Comparison of ENCODE assay signal across 18 cellular contexts in the genomic region with DNA sequence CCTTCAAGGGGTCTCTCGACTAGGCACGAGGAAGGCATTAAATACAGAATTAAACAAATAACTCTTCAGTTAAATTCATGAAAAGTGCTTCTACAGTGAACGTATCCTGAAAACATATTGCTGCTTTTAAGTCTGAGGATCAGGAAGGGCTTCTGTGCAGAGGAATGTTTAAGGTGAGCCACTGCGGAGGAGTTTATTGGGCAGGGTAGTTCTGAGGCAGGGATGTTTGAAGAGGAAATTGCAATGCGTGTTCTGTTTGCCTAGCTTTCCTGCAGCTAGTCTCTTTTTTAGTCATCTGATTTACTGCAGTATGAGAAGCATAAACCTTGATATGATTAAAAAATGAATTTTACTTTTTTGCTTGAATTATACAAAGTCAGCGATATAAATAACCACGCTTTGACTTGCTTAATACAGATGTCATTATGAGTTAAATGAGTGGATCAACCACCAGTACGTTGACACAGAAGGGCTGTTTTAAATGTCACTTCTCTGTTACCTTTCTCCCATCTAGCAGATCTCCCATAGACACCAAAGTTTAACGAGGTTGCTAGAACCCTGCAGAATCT.
DNase-seq lines count a peak whose midpoint lies in the region; TF ChIP-seq lines count a peak whose summit lies in the region.
"Had no signal": no experiment of that assay in that cellular context is flagged by ENCODE, and none has a peak within 500 bp of the region (broad histone marks: within the 10 kb centered on the region; RNA-seq: fewer than 3 reads in every experiment).

No MANE protein-coding gene starts in this region.

- H3K27me3 ChIP-seq in hepatocyte (no peaks in the 10 kb centered on the region), smooth muscle cell (ENCODE audit: low read depth) (peaks cover 9% of the 10 kb centered on the region)
- H3K27me3 ChIP-seq: BLaER1 treated with 17β-estradiol and CSF1 and Interleukin-3, amounts not matched to agents 10 nM and 100 nM had no signal

- no peaks in the 10 kb centered on the region for H3F3A ChIP-seq in smooth muscle cell (ENCODE audit: low read depth)

- H3K79me2 ChIP-seq in hepatocyte (no peaks in the 10 kb centered on the region), smooth muscle cell (ENCODE audit: low read depth) (no peaks in the 10 kb centered on the region)

- no peak overlapping the region for H3K9ac ChIP-seq in smooth muscle cell (ENCODE audit: low read depth)
- H3K9ac ChIP-seq: BLaER1 treated with 17β-estradiol and CSF1 and Interleukin-3, amounts not matched to agents 10 nM and 100 nM; GM23248 had no signal

- H4K20me1 ChIP-seq in hepatocyte (ENCODE audit: insufficient read depth, poor library complexity, severe bottlenecking) (no peaks in the 10 kb centered on the region), smooth muscle cell (ENCODE audit: low read depth) (no peaks in the 10 kb centered on the region)
- H4K20me1 ChIP-seq: BLaER1 treated with 17β-estradiol and CSF1 and Interleukin-3, amounts not matched to agents 10 nM and 100 nM had no signal

- no peaks in the 10 kb centered on the region for H3K9me3 Mint-ChIP-seq in nephron progenitor cell
- no peaks in the 10 kb centered on the region for H3K9me3 Mint-ChIP-seq in type B pancreatic cell

- H3K27ac Mint-ChIP-seq in nephron progenitor cell (peak overlapping the region; percentile 17), type B pancreatic cell (no peak overlapping the region)
- H3K27ac Mint-ChIP-seq: B cell; CD8-positive, alpha-beta T cell had no signal

- no peaks in the 10 kb centered on the region for H3K4me1 ChIP-seq in hepatocyte (ENCODE audit: insufficient read depth)
- H3K4me1 ChIP-seq in smooth muscle cell (ENCODE audit: low read depth), result no peaks in the 10 kb centered on the region
- H3K4me1 ChIP-seq: BLaER1 treated with 17β-estradiol and CSF1 and Interleukin-3, amounts not matched to agents 10 nM and 100 nM had no signal

- H3K4me1 Mint-ChIP-seq in nephron progenitor cell (no peaks in the 10 kb centered on the region), type B pancreatic cell (ENCODE audit: unreplicated experiment) (peaks cover 4% of the 10 kb centered on the region)
- H3K4me1 Mint-ChIP-seq: B cell had no signal

- H3K27me3 Mint-ChIP-seq in nephron progenitor cell (ENCODE audit: low read depth, poor library complexity) (no peaks in the 10 kb centered on the region), type B pancreatic cell (no peaks in the 10 kb centered on the region)
- H3K27me3 Mint-ChIP-seq: B cell had no signal

- no peaks in the 10 kb centered on the region for H3K36me3 ChIP-seq in hepatocyte (replicated peaks; ENCODE audit: insufficient read depth, low read depth)
- H3K36me3 ChIP-seq in smooth muscle cell (ENCODE audit: low read depth), result no peaks in the 10 kb centered on the region
- H3K36me3 ChIP-seq: BLaER1 treated with 17β-estradiol and CSF1 and Interleukin-3, amounts not matched to agents 10 nM and 100 nM had no signal

- H3K4me2 ChIP-seq in hepatocyte, result no peak overlapping the region
- no peak overlapping the region for H3K4me2 ChIP-seq in smooth muscle cell
- H3K4me2 ChIP-seq: BLaER1 treated with 17β-estradiol and CSF1 and Interleukin-3, amounts not matched to agents 10 nM and 100 nM had no signal

- H3K4me3 ChIP-seq in LNCaP clone FGC (ENCODE audit: low read depth, low read length) (no peak overlapping the region), hepatocyte (no peak overlapping the region), smooth muscle cell (no peak overlapping the region)
- H3K4me3 ChIP-seq: BLaER1 treated with 17β-estradiol and CSF1 and Interleukin-3, amounts not matched to agents 10 nM and 100 nM; GM23248; K562 had no signal

- no peaks in the 10 kb centered on the region for H3K9me3 ChIP-seq in hepatocyte (ENCODE audit: low read depth)
- no peaks in the 10 kb centered on the region for H3K9me3 ChIP-seq in smooth muscle cell (replicated peaks; ENCODE audit: low read depth)
- H3K9me3 ChIP-seq: BLaER1 treated with 17β-estradiol and CSF1 and Interleukin-3, amounts not matched to agents 10 nM and 100 nM had no signal

- no peak overlapping the region for H2AFZ ChIP-seq in hepatocyte
- no peak overlapping the region for H2AFZ ChIP-seq in smooth muscle cell (ENCODE audit: low read depth)
- H2AFZ ChIP-seq: GM23248 had no signal

- H3K4me3 Mint-ChIP-seq in nephron progenitor cell (no peak overlapping the region), type B pancreatic cell (no peak overlapping the region)
- H3K4me3 Mint-ChIP-seq: B cell; CD8-positive, alpha-beta T cell had no signal

- peak overlapping the region; percentile 53 for H3K27ac ChIP-seq in VCaP
- H3K27ac ChIP-seq in hepatocyte, result peak overlapping the region; percentile 24
- no peak overlapping the region for H3K27ac ChIP-seq in smooth muscle cell (ENCODE audit: low read depth)
- H3K27ac ChIP-seq: BLaER1 treated with 17β-estradiol and CSF1 and Interleukin-3, amounts not matched to agents 10 nM and 100 nM; GM23248; HL-60 had no signal

- DNase-seq in LNCaP clone FGC (ENCODE audit: low read depth) (peak; percentile 7), hepatocyte (ENCODE audit: low spot score) (peak; percentile 18), nephron progenitor cell (no peak), NCI-H1092 (lab: John Stamatoyannopoulos, UW) (no peak), type B pancreatic cell (ENCODE audit: extremely low spot score, unreplicated experiment) (no peak), smooth muscle cell (lab: John Stamatoyannopoulos, UW; ENCODE audit: unreplicated experiment) (no peak), 8988T (no peak)
- DNase-seq: Calu3; CD8-positive, alpha-beta T cell; DMS79 treated with DMSO at 0.1 percent for 48 hours; GM23248; HCEC 1CT; IMR-90 had no signal

- TF ChIP-seq CTCF in LNCaP clone FGC (IDR thresholded peaks at IDR 0.05; ENCODE audit: control insufficient read depth, extremely low read depth, insufficient read depth), result no peak
- no peak for TF ChIP-seq CTCF in VCaP (conservative IDR thresholded peaks at IDR 0.05)
- no peak for TF ChIP-seq CTCF in hepatocyte (IDR thresholded peaks at IDR 0.05; ENCODE audit: poor library complexity)
- no peak for TF ChIP-seq CTCF in nephron progenitor cell (IDR thresholded peaks at IDR 0.05)
- TF ChIP-seq CTCF in type B pancreatic cell (conservative IDR thresholded peaks at IDR 0.05), result no peak
- no peak for TF ChIP-seq CTCF in smooth muscle cell (IDR thresholded peaks at IDR 0.05; ENCODE audit: borderline replicate concordance, insufficient read depth, poor library complexity, severe bottlenecking)

- WGBS in hepatocyte (ENCODE audit: low lambda C conversion rate, missing lambda C conversion rate), result 61% methylated on average over 9 of the region's 9 CpGs
- 86% methylated on average over 9 of the region's 9 CpGs for WGBS in smooth muscle cell (ENCODE audit: low lambda C conversion rate)

- H3K36me3 Mint-ChIP-seq in nephron progenitor cell (ENCODE audit: low read depth) (no peaks in the 10 kb centered on the region), type B pancreatic cell (no peaks in the 10 kb centered on the region)
- H3K36me3 Mint-ChIP-seq: CD8-positive, alpha-beta T cell had no signal

- H3K9me2 ChIP-seq in hepatocyte (replicated peaks; ENCODE audit: insufficient read depth), result no peaks in the 10 kb centered on the region

Comparison
In these comparisons a context has a peak if more than half of its experiments do, and no peak if none do; other contexts are left out.
1. DNase-seq: peak in LNCaP clone FGC (single experiment) and hepatocyte (single experiment); none in nephron progenitor cell (single experiment), NCI-H1092 (single experiment), type B pancreatic cell (single experiment), smooth muscle cell (single experiment) and 8988T (single experiment).